In the genomic region with DNA sequence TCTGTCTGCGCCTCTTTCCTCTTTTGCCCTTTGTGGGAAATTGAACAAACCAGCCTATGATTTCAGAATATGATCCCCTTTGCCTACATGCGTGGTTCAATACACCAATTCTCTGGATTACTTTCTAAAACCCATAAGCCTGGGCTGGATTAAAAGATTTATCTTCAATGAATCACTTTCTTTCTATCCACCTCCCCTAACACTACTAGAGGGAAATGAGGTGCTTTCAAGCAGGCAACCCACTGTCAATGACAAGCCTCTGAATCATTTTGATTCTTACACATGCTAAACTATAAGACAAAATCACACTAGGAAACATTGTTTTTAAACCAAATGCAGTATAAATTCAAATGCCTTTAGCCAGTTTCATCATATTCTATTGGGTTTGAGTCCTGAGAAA, we compare ENCODE assay signal across 35 cellular contexts.
"Had no signal": no experiment of that assay in that cellular context is flagged by ENCODE, and none has a peak within 500 bp of the region (broad histone marks: within the 10 kb centered on the region; RNA-seq: fewer than 3 reads in every experiment).

No MANE protein-coding gene starts in this region.

- H3K27ac Mint-ChIP-seq: activated CD4-positive, alpha-beta memory T cell treated with anti-CD3 and anti-CD28 coated beads, Interleukin-2, amount 10 ng/mL, durations not matched to agents 7 days and 5 days; activated CD8-positive, alpha-beta memory T cell treated with anti-CD3 and anti-CD28 coated beads, Interleukin-2, amount 10 ng/mL, durations not matched to agents 7 days and 5 days; activated naive CD8-positive, alpha-beta T cell treated with anti-CD3 and anti-CD28 coated beads for 36 hours; activated T-cell treated with anti-CD3 and anti-CD28 coated beads, Interleukin-2, amount 50 U/mL, for 72 hours; activated T-helper 17 cell treated with anti-CD3 and anti-CD28 coated beads, Interleukin-2, amount 50 U/mL, for 72 hours; T-helper 1 cell treated with Interleukin-12 subunit alpha and Interleukin-12 subunit beta and Interleukin-4 antibody, amounts not matched to agents 30 μg/mL and 1 μg/mL, for 36 hours had no signal

- H3K9me3 Mint-ChIP-seq: activated CD4-positive, alpha-beta memory T cell treated with anti-CD3 and anti-CD28 coated beads, Interleukin-2, amount 10 ng/mL, durations not matched to agents 7 days and 5 days; activated naive CD8-positive, alpha-beta T cell treated with anti-CD3 and anti-CD28 coated beads for 36 hours; activated T-cell treated with anti-CD3 and anti-CD28 coated beads, Interleukin-2, amount 50 U/mL, for 72 hours; activated T-helper 17 cell treated with anti-CD3 and anti-CD28 coated beads, Interleukin-2, amount 50 U/mL, for 72 hours; T-helper 1 cell treated with Interleukin-12 subunit alpha and Interleukin-12 subunit beta and Interleukin-4 antibody, amounts not matched to agents 30 μg/mL and 1 μg/mL, for 36 hours had no signal

- DNase-seq: activated CD4-positive, alpha-beta memory T cell treated with anti-CD3 and anti-CD28 coated beads, Interleukin-2, amount 10 ng/mL, durations not matched to agents 7 days and 5 days; activated CD4-positive, alpha-beta T cell treated with anti-CD3 and anti-CD28 coated beads for 1 hour; activated CD4-positive, alpha-beta T cell treated with anti-CD3 and anti-CD28 coated beads for 48 hours; activated CD4-positive, CD25-positive, alpha-beta regulatory T cell; activated CD8-positive, alpha-beta memory T cell treated with anti-CD3 and anti-CD28 coated beads for 24 hours; activated CD8-positive, alpha-beta memory T cell treated with anti-CD3 and anti-CD28 coated beads, Interleukin-2, amount 10 ng/mL, durations not matched to agents 7 days and 5 days; activated CD8-positive, alpha-beta memory T cell treated with anti-CD3 and anti-CD28 coated beads, Interleukin-2, amount 50 U/mL, for 48 hours; activated effector memory CD4-positive, alpha-beta T cell treated with anti-CD3 and anti-CD28 coated beads, Interleukin-2, amount 50 U/mL, for 16 hours; activated naive CD4-positive, alpha-beta T cell; activated naive CD4-positive, alpha-beta T cell treated with anti-CD3 and anti-CD28 coated beads, Interleukin-2, amount 50 U/mL, for 16 hours; activated naive CD8-positive, alpha-beta T cell treated with anti-CD3 and anti-CD28 coated beads for 36 hours; activated T-cell treated with anti-CD3 and anti-CD28 coated beads, Interleukin-2, amount 50 U/mL, for 72 hours; amygdala; NCI-H1092 treated with DMSO at 0.1 percent for 48 hours; NCI-H1417; NCI-H146; NCI-H187; NCI-H2029 treated with DMSO at 0.1 percent for 48 hours; NCI-H2107; NCI-H2171 treated with DMSO at 0.1 percent for 48 hours; NCI-H2227 treated with DMSO at 0.1 percent for 48 hours; NCI-H446; NCI-H510A treated with DMSO at 0.1 percent for 48 hours; NCI-H526 treated with DMSO at 0.1 percent for 48 hours; NCI-H774; PC-9; SHP77 treated with DMSO at 0.1 percent for 48 hours; SK-N-SH; T-helper 9 cell; WERI-Rb-1 had no signal

- H3K27ac ChIP-seq: ascending aorta, KMS-11, PC-9, SJSA1, WERI-Rb-1 had no signal

- ATAC-seq: activated CD8-positive, alpha-beta memory T cell treated with anti-CD3 and anti-CD28 coated beads, Interleukin-2, amount 10 ng/mL, durations not matched to agents 7 days and 5 days; activated T-cell treated with anti-CD3 and anti-CD28 coated beads, Interleukin-2, amount 50 U/mL, for 72 hours; activated T-helper 17 cell treated with anti-CD3 and anti-CD28 coated beads, Interleukin-2, amount 50 U/mL, for 72 hours had no signal

- H3K4me3 Mint-ChIP-seq: activated CD4-positive, alpha-beta memory T cell treated with anti-CD3 and anti-CD28 coated beads, Interleukin-2, amount 10 ng/mL, durations not matched to agents 7 days and 5 days; activated CD8-positive, alpha-beta memory T cell treated with anti-CD3 and anti-CD28 coated beads, Interleukin-2, amount 10 ng/mL, durations not matched to agents 7 days and 5 days; activated naive CD8-positive, alpha-beta T cell treated with anti-CD3 and anti-CD28 coated beads for 36 hours; activated T-cell treated with anti-CD3 and anti-CD28 coated beads, Interleukin-2, amount 50 U/mL, for 72 hours; activated T-helper 17 cell treated with anti-CD3 and anti-CD28 coated beads, Interleukin-2, amount 50 U/mL, for 72 hours; T-helper 1 cell treated with Interleukin-12 subunit alpha and Interleukin-12 subunit beta and Interleukin-4 antibody, amounts not matched to agents 30 μg/mL and 1 μg/mL, for 36 hours had no signal

- H3K4me1 Mint-ChIP-seq: activated CD4-positive, alpha-beta memory T cell treated with anti-CD3 and anti-CD28 coated beads, Interleukin-2, amount 10 ng/mL, durations not matched to agents 7 days and 5 days; activated CD8-positive, alpha-beta memory T cell treated with anti-CD3 and anti-CD28 coated beads, Interleukin-2, amount 10 ng/mL, durations not matched to agents 7 days and 5 days; activated naive CD8-positive, alpha-beta T cell treated with anti-CD3 and anti-CD28 coated beads for 36 hours; activated T-helper 17 cell treated with anti-CD3 and anti-CD28 coated beads, Interleukin-2, amount 50 U/mL, for 72 hours had no signal

- H3K36me3 Mint-ChIP-seq: activated CD8-positive, alpha-beta memory T cell treated with anti-CD3 and anti-CD28 coated beads, Interleukin-2, amount 10 ng/mL, durations not matched to agents 7 days and 5 days; activated naive CD8-positive, alpha-beta T cell treated with anti-CD3 and anti-CD28 coated beads for 36 hours had no signal
